ENCODE assay signal across 9 cellular contexts in genomic region chr6:147390909-147391536, GRCh38.
A peak's percentile ranks its signal among the peaks of the same experiment; 100 is the strongest.
DNase-seq lines count a peak whose midpoint lies in the region; ATAC-seq and TF ChIP-seq lines count a peak whose summit lies in the region.
"Had no signal": no experiment of that assay in that cellular context is flagged by ENCODE, and none has a peak within 500 bp of the region (broad histone marks: within the 10 kb centered on the region; RNA-seq: fewer than 3 reads in every experiment).

No MANE protein-coding gene starts in this region.

- TF ChIP-seq CTCF in body of pancreas (IDR thresholded peaks at IDR 0.05) (peak in 5 of 7 experiments; percentile 3 to 26 (median 20)), lower lobe of right lung (IDR thresholded peaks at IDR 0.05) (peak; percentile 31)

- H3K36me3 ChIP-seq in body of pancreas (replicated peaks in 1 of 2; ENCODE audit: insufficient read depth in 1 of 2, low read depth in 2 of 2) = no peaks in the 10 kb centered on the region
- H3K36me3 ChIP-seq in lower lobe of right lung = no peaks in the 10 kb centered on the region
- H3K36me3 ChIP-seq: SJSA1 had no signal

- H3K4me1 ChIP-seq in body of pancreas = no peaks in the 10 kb centered on the region
- H3K4me1 ChIP-seq in lower lobe of right lung = no peaks in the 10 kb centered on the region
- H3K4me1 ChIP-seq: SJSA1 had no signal

- H3K4me3 ChIP-seq in body of pancreas (no peak overlapping the region), lower lobe of right lung (no peak overlapping the region)
- H3K4me3 ChIP-seq: SJSA1 had no signal

- H3K9me3 ChIP-seq in body of pancreas (no peaks in the 10 kb centered on the region), lower lobe of right lung (no peaks in the 10 kb centered on the region)
- H3K9me3 ChIP-seq: SJSA1 had no signal

- peak; percentile 44 for DNase-seq in DMS53 (lab: John Stamatoyannopoulos, UW)
- DNase-seq in LoVo (ENCODE audit: low spot score) = peak; percentile 28
- no peak for DNase-seq in body of pancreas
- no peak for DNase-seq in lower lobe of right lung

- H3K27me3 ChIP-seq in body of pancreas (no peaks in the 10 kb centered on the region), lower lobe of right lung (ENCODE audit: low read depth) (no peaks in the 10 kb centered on the region)
- H3K27me3 ChIP-seq: SJSA1 had no signal

- intact Hi-C loops in body of pancreas (cut with DNase I) (no loop called here), lower lobe of right lung (cut with DNase I) (no loop called here)

- 64 to 78% methylated on average over 5 of the region's 5 CpGs for WGBS in body of pancreas, 2 donors

- no peak for TF ChIP-seq POLR2A in body of pancreas (IDR thresholded peaks at IDR 0.05)

- ATAC-seq in body of pancreas = no peak
- ATAC-seq in lower lobe of right lung = no peak
- ATAC-seq in HG02840 (IDR thresholded peaks at IDR 0.05; ENCODE audit: low FRiP score, unreplicated experiment) = no peak
- no peak for ATAC-seq in HG03280 (IDR thresholded peaks at IDR 0.05; ENCODE audit: unreplicated experiment)
- no peak for ATAC-seq in GM21447 (IDR thresholded peaks at IDR 0.05; ENCODE audit: unreplicated experiment)
- ATAC-seq in HG02870 (IDR thresholded peaks at IDR 0.05; ENCODE audit: unreplicated experiment) = no peak

- H3K27ac ChIP-seq in body of pancreas (no peak overlapping the region), lower lobe of right lung (no peak overlapping the region)
- H3K27ac ChIP-seq: SJSA1 had no signal

Comparison
In these comparisons a context has a peak if more than half of its experiments do, and no peak if none do; other contexts are left out.
1. DNase-seq: peak in DMS53 (single experiment) and LoVo (single experiment); none in body of pancreas (0 of 4) and lower lobe of right lung (single experiment).